1 cellular context compared by ENCODE assay signal in the genomic region with DNA sequence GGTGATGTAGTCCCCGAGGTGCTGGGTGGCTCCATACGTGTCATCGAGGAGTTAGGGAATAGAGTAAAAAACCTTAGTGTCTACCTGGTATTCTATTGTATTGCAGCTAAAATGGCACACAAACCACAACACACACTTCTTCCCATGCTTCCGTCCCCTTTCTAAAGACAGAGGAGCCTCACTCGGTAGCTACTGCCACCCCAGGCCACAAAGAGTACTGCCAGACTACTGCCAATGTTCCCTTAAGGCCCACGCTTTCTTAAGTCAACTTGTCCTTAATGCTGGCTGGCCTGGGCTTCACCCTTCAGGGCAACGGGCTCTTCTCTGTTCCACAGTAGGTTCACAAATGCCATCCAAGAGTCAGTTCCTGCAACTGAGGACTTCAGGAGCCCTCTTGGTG.
TF ChIP-seq lines count a peak whose summit lies in the region.

No MANE protein-coding gene starts in this region.

TF ChIP-seq in GM23338, 12 proteins besides CTCF, POLR2A, EP300 and RAD21:
- TF ChIP-seq EZH2 (IDR thresholded peaks at IDR 0.05; ENCODE audit: low read depth, unreplicated experiment) (no peak), CREB1 (CRISPR knock-in tag; IDR thresholded peaks at IDR 0.05; ENCODE audit: low read depth) (no peak), JUNB (IDR thresholded peaks at IDR 0.05; ENCODE audit: unreplicated experiment) (no peak), STAT1 (IDR thresholded peaks at IDR 0.05; ENCODE audit: unreplicated experiment) (no peak), ZNF331 (CRISPR knock-in tag; IDR thresholded peaks at IDR 0.05; ENCODE audit: low read depth) (no peak), EZH2phosphoT487 (IDR thresholded peaks at IDR 0.05; ENCODE audit: unreplicated experiment) (no peak), POLR2AphosphoS5 (IDR thresholded peaks at IDR 0.05; ENCODE audit: low read depth) (no peak), NANOG (IDR thresholded peaks at IDR 0.05; ENCODE audit: borderline replicate concordance) (no peak), ZNF114 (CRISPR knock-in tag; IDR thresholded peaks at IDR 0.05) (no peak)
- TF ChIP-seq, protein P1, sequence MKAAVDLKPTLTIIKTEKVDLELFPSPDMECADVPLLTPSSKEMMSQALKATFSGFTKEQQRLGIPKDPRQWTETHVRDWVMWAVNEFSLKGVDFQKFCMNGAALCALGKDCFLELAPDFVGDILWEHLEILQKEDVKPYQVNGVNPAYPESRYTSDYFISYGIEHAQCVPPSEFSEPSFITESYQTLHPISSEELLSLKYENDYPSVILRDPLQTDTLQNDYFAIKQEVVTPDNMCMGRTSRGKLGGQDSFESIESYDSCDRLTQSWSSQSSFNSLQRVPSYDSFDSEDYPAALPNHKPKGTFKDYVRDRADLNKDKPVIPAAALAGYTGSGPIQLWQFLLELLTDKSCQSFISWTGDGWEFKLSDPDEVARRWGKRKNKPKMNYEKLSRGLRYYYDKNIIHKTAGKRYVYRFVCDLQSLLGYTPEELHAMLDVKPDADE (IDR thresholded peaks at IDR 0.05): no peak
- TF ChIP-seq, protein P2, sequence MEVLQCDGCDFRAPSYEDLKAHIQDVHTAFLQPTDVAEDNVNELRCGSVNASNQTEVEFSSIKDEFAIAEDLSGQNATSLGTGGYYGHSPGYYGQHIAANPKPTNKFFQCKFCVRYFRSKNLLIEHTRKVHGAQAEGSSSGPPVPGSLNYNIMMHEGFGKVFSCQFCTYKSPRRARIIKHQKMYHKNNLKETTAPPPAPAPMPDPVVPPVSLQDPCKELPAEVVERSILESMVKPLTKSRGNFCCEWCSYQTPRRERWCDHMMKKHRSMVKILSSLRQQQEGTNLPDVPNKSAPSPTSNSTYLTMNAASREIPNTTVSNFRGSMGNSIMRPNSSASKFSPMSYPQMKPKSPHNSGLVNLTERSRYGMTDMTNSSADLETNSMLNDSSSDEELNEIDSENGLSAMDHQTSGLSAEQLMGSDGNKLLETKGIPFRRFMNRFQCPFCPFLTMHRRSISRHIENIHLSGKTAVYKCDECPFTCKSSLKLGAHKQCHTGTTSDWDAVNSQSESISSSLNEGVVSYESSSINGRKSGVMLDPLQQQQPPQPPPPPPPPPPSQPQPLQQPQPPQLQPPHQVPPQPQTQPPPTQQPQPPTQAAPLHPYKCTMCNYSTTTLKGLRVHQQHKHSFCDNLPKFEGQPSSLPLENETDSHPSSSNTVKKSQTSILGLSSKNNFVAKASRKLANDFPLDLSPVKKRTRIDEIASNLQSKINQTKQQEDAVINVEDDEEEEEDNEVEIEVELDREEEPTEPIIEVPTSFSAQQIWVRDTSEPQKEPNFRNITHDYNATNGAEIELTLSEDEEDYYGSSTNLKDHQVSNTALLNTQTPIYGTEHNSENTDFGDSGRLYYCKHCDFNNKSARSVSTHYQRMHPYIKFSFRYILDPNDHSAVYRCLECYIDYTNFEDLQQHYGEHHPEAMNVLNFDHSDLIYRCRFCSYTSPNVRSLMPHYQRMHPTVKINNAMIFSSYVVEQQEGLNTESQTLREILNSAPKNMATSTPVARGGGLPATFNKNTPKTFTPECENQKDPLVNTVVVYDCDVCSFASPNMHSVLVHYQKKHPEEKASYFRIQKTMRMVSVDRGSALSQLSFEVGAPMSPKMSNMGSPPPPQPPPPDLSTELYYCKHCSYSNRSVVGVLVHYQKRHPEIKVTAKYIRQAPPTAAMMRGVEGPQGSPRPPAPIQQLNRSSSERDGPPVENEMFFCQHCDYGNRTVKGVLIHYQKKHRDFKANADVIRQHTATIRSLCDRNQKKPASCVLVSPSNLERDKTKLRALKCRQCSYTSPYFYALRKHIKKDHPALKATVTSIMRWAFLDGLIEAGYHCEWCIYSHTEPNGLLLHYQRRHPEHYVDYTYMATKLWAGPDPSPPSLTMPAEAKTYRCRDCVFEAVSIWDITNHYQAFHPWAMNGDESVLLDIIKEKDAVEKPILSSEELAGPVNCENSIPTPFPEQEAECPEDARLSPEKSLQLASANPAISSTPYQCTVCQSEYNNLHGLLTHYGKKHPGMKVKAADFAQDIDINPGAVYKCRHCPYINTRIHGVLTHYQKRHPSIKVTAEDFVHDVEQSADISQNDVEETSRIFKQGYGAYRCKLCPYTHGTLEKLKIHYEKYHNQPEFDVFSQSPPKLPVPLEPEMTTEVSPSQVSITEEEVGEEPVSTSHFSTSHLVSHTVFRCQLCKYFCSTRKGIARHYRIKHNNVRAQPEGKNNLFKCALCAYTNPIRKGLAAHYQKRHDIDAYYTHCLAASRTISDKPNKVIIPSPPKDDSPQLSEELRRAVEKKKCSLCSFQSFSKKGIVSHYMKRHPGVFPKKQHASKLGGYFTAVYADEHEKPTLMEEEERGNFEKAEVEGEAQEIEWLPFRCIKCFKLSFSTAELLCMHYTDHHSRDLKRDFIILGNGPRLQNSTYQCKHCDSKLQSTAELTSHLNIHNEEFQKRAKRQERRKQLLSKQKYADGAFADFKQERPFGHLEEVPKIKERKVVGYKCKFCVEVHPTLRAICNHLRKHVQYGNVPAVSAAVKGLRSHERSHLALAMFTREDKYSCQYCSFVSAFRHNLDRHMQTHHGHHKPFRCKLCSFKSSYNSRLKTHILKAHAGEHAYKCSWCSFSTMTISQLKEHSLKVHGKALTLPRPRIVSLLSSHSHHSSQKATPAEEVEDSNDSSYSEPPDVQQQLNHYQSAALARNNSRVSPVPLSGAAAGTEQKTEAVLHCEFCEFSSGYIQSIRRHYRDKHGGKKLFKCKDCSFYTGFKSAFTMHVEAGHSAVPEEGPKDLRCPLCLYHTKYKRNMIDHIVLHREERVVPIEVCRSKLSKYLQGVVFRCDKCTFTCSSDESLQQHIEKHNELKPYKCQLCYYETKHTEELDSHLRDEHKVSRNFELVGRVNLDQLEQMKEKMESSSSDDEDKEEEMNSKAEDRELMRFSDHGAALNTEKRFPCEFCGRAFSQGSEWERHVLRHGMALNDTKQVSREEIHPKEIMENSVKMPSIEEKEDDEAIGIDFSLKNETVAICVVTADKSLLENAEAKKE (CRISPR knock-in tag; IDR thresholded peaks at IDR 0.05): no peak
- TF ChIP-seq, protein P3, sequence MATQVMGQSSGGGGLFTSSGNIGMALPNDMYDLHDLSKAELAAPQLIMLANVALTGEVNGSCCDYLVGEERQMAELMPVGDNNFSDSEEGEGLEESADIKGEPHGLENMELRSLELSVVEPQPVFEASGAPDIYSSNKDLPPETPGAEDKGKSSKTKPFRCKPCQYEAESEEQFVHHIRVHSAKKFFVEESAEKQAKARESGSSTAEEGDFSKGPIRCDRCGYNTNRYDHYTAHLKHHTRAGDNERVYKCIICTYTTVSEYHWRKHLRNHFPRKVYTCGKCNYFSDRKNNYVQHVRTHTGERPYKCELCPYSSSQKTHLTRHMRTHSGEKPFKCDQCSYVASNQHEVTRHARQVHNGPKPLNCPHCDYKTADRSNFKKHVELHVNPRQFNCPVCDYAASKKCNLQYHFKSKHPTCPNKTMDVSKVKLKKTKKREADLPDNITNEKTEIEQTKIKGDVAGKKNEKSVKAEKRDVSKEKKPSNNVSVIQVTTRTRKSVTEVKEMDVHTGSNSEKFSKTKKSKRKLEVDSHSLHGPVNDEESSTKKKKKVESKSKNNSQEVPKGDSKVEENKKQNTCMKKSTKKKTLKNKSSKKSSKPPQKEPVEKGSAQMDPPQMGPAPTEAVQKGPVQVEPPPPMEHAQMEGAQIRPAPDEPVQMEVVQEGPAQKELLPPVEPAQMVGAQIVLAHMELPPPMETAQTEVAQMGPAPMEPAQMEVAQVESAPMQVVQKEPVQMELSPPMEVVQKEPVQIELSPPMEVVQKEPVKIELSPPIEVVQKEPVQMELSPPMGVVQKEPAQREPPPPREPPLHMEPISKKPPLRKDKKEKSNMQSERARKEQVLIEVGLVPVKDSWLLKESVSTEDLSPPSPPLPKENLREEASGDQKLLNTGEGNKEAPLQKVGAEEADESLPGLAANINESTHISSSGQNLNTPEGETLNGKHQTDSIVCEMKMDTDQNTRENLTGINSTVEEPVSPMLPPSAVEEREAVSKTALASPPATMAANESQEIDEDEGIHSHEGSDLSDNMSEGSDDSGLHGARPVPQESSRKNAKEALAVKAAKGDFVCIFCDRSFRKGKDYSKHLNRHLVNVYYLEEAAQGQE (IDR thresholded peaks at IDR 0.05; ENCODE audit: unreplicated experiment): no peak
